In the genomic region with DNA sequence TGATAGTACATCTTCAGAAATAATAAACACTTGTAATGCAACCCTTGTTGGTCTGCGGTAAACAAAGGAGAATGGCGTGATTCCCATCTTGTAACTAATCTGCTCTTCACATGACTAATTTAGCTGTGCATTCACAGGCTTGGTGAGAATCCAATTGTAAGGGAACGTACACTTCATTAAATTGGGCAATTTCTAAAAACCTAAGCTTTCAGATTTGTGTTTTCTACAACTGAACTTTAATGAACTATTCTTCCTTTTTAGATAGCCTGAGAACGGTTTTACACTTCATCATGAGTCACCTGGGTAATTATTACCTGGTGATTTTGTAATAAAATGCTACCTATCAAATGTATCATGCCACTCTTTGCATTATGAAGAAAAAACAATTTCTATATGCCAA, we compare ENCODE assay signal across 22 cellular contexts.
A peak's percentile ranks its signal among the peaks of the same experiment; 100 is the strongest.
DNase-seq lines count a peak whose midpoint lies in the region; ATAC-seq, FAIRE-seq and TF ChIP-seq lines count a peak whose summit lies in the region.
"Had no signal": no experiment of that assay in that cellular context is flagged by ENCODE, and none has a peak within 500 bp of the region (broad histone marks: within the 10 kb centered on the region; RNA-seq: fewer than 3 reads in every experiment).

No MANE protein-coding gene starts in this region.

- in situ Hi-C loops in ACHN (cut with HindIII; ENCODE audit: low pct_ligation_motif_present, low pct_unique_long_range_greater_than_20kb, low sequenced_read_pairs) = no loop called here

- H3K9me2 ChIP-seq in HCT116 (ENCODE audit: insufficient read depth) = no peaks in the 10 kb centered on the region

- CTCF ChIA-PET in HCT116 (lab: Charles Lee) = no interaction called here

- no peak for TF ChIP-seq RAD21 in HCT116 (IDR thresholded peaks at IDR 0.05; ENCODE audit: low read depth)

- H3K36me3 ChIP-seq in HCT116 (ENCODE audit: control insufficient read depth in 1 of 2, insufficient read depth in 2 of 2, low read length in 2 of 2) = no peaks in the 10 kb centered on the region
- H3K36me3 ChIP-seq in colonic mucosa = no peaks in the 10 kb centered on the region
- H3K36me3 ChIP-seq: heart right ventricle, ovary, right lobe of liver, thyroid gland had no signal

- H4K20me1 ChIP-seq in HCT116 (ENCODE audit: insufficient read depth) = no peaks in the 10 kb centered on the region

- no peak for FAIRE-seq in GM19239 (lab: Jason Lieb, UNC)
- FAIRE-seq: H54 had no signal

- H3K27ac ChIP-seq in HCT116 (ENCODE audit: low read depth, low read length) (no peak overlapping the region), colonic mucosa (peak overlapping the region; percentile 80)
- H3K27ac ChIP-seq: heart right ventricle, ovary, right lobe of liver, thyroid gland had no signal

- TF ChIP-seq POLR2A in HCT116 (IDR thresholded peaks at IDR 0.05; ENCODE audit: borderline replicate concordance, extremely low read depth, insufficient read depth, insufficient read length) = no peak

- H3K9ac ChIP-seq in HCT116 (ENCODE audit: low read length) = no peak overlapping the region
- peak overlapping the region in 1 of 2 donors; percentile 56 for H3K9ac ChIP-seq in colonic mucosa (ENCODE audit: low read depth in 2 of 2, low read length in 2 of 2)

- H3K27me3 ChIP-seq in HCT116 (ENCODE audit: insufficient read depth, low read length) (no peaks in the 10 kb centered on the region), colonic mucosa (no peaks in the 10 kb centered on the region)
- H3K27me3 ChIP-seq: heart right ventricle, ovary, right lobe of liver, thyroid gland had no signal

- H3K9me3 ChIP-seq in HCT116 (ENCODE audit: control insufficient read depth in 1 of 2, insufficient read depth in 1 of 2, low read depth in 1 of 2, low read length in 2 of 2) = no peaks in the 10 kb centered on the region
- H3K9me3 ChIP-seq in colonic mucosa = no peaks in the 10 kb centered on the region
- H3K9me3 ChIP-seq: heart right ventricle, ovary, right lobe of liver, thyroid gland had no signal

- H3K79me2 ChIP-seq in HCT116 (ENCODE audit: insufficient read depth, low read length) = no peaks in the 10 kb centered on the region

- no peak overlapping the region for H3K4me3 ChIP-seq in HCT116 (replicated peaks in 1 of 2; ENCODE audit: low read depth in 1 of 2, low read length in 2 of 2)
- no peak overlapping the region for H3K4me3 ChIP-seq in colonic mucosa
- H3K4me3 ChIP-seq: heart right ventricle, ovary, right lobe of liver, thyroid gland had no signal

- ATAC-seq in HCT116 (no peak), left colon (peak; percentile 46), HG03108 (IDR thresholded peaks at IDR 0.05; ENCODE audit: unreplicated experiment) (no peak)
- ATAC-seq: heart right ventricle; naive thymus-derived CD8-positive, alpha-beta T cell; stimulated activated naive B cell treated with anti-CD40 and anti-IgM and Interleukin-4, amounts not matched to agents 10 μg/mL and 1 μg/mL and 100 μg/mL, for 72 hours had no signal

- DNase-seq in ACHN = peak; percentile 19
- no peak for DNase-seq in HCT116 (ENCODE audit: low read depth, low spot score)
- no peak for DNase-seq in colonic mucosa
- DNase-seq in left colon = no peak
- DNase-seq in GM19239 (ENCODE audit: insufficient read length, low spot score) = no peak
- no peak for DNase-seq in NK-92 (lab: John Stamatoyannopoulos, UW; ENCODE audit: unreplicated experiment)
- no peak for DNase-seq in COLO829 (ENCODE audit: low spot score)
- DNase-seq: activated CD4-positive, alpha-beta T cell treated with anti-CD3 and anti-CD28 coated beads, Interleukin-2, amount 50 U/mL, for 4 hours; activated naive CD4-positive, alpha-beta T cell treated with Interleukin-2 at 50 U/mL for 16 hours; anterior cingulate cortex; CD8-positive, alpha-beta memory T cell; effector CD8-positive, alpha-beta T cell; heart right ventricle; immature natural killer cell; naive thymus-derived CD8-positive, alpha-beta T cell; NCI-H446 treated with DMSO at 0.1 percent for 48 hours; ovary; right lobe of liver; stimulated activated naive B cell treated with anti-CD40 and anti-IgM and Interleukin-4, amounts not matched to agents 10 μg/mL and 1 μg/mL and 100 μg/mL, for 72 hours; thyroid gland had no signal

- no peak overlapping the region for H3K4me2 ChIP-seq in HCT116 (ENCODE audit: low read length)

- TF ChIP-seq CTCF in HCT116 (IDR thresholded peaks at IDR 0.05 in 2 of 3, conservative IDR thresholded peaks at IDR 0.05 in 1 of 3; ENCODE audit: borderline replicate concordance in 1 of 3, insufficient read depth in 1 of 3, low read depth in 2 of 3, low read length in 2 of 3) = no peak
- no peak for TF ChIP-seq CTCF in colonic mucosa (IDR thresholded peaks at IDR 0.05)

- RAD21 ChIA-PET in HCT116 (lab: Charles Lee; ENCODE audit: low non-redundant PET in 1 of 2, low total read pairs in 2 of 2, uncharacterized antibody in 2 of 2, unreplicated experiment in 2 of 2) = no interaction called here

- POLR2A ChIA-PET in HCT116 (lab: Charles Lee) = no interaction called here

- intact Hi-C loops in HCT116 (cut with micrococcal nuclease) = no loop called here
- intact Hi-C loops in colonic mucosa (cut with DNase I) = no loop called here
- intact Hi-C loops in left colon (cut with DNase I, micrococcal nuclease) = no loop called here

- no peak overlapping the region for H2AFZ ChIP-seq in HCT116 (ENCODE audit: low read depth, low read length, poor library complexity, severe bottlenecking)

- H3K4me1 ChIP-seq in HCT116 (ENCODE audit: control insufficient read depth in 1 of 2, insufficient read depth in 2 of 2, low read length in 2 of 2) (peaks cover 0 to 8% of the 10 kb centered on the region in 2 experiments; a peak in 1 of 4 replicates), colonic mucosa (peaks cover 4% of the 10 kb centered on the region)
- H3K4me1 ChIP-seq: heart right ventricle, right lobe of liver, thyroid gland had no signal

- BruUV-seq in HCT116 (replicated peaks; lab: Mats Ljungman, UMichigan) = no TSS peak

TF ChIP-seq in HCT116, 20 proteins besides CTCF, POLR2A, EP300 and RAD21:
- TF ChIP-seq TCF7L2 (IDR thresholded peaks at IDR 0.05; ENCODE audit: borderline replicate concordance, extremely low read depth, insufficient read depth, insufficient read length) (no peak), SP1 (IDR thresholded peaks at IDR 0.05; ENCODE audit: low read depth) (no peak), FOSL1 (IDR thresholded peaks at IDR 0.05; ENCODE audit: low read depth) (peak; percentile 10; the same call in 1 of the 2 replicates), CEBPB (IDR thresholded peaks at IDR 0.05; ENCODE audit: low read depth) (no peak), SIN3A (IDR thresholded peaks at IDR 0.05; ENCODE audit: low read depth) (no peak)
